Comparison of ENCODE assay signal across 8 cellular contexts in the genomic region with DNA sequence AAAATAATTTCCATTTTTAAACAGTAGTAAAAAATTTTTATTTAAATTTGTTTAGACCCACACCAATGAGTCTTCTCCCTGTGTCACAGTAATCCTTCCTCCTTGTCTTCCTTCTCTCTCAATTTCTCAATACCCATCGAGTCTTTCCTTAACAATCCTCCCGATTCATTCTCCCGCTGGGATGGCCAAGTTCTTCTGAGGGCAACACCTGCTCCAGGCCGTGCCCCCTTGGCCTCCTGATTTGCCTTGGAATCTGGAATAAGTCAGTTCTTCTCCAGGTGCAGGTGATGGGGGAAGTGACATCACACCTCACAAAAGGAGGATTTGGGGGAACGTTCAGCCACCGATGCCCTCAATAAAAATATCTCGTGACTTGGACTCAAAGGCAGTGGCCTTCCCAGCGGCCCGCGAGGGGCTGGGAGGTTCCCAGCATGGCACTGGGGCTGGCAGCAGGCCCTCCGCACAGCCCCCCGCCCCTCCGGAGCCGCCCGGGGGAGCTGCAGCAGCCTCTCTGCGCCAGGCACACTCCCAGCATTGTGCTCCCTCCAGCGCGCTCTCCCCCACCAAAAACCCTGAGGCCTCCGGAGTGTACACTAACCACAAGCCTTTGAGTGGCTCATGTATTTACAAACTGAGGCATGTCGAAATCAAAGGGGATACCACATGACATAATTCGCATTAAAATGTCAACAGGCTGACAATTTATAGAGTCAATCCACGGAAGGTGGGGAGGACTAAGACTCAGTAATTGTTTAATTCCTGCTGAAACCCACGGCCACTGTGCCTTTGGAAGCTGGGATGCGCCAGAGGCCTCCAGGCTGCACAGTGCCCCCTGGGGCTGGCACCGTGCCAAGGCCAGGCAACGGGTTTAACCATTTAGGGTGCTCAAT.
DNase-seq lines count a peak whose midpoint lies in the region; ATAC-seq and TF ChIP-seq lines count a peak whose summit lies in the region.

No MANE protein-coding gene starts in this region.

- no peak for TF ChIP-seq CTCF in mammary epithelial cell (conservative IDR thresholded peaks at IDR 0.05 in 1 of 2, IDR thresholded peaks at IDR 0.05 in 1 of 2; ENCODE audit: extremely low read depth in 1 of 2, insufficient read depth in 1 of 2, low read depth in 1 of 2, low read length in 2 of 2)
- TF ChIP-seq CTCF in gastrocnemius medialis (IDR thresholded peaks at IDR 0.05 in 4 of 5, conservative IDR thresholded peaks at IDR 0.05 in 1 of 5) = no peak

- no peak overlapping the region for H2AFZ ChIP-seq in mammary epithelial cell (ENCODE audit: low read depth, low read length)

- no TSS peak for BruUV-seq in mammary epithelial cell (replicated peaks; lab: Mats Ljungman, UMichigan)

- TF ChIP-seq POLR2A in gastrocnemius medialis (IDR thresholded peaks at IDR 0.05) = peak in 1 of 2 donors; percentile 13

- H3K4me3 ChIP-seq in mammary epithelial cell (replicated peaks in 1 of 3; ENCODE audit: insufficient read depth in 1 of 3, low read depth in 2 of 3, low read length in 3 of 3) = no peak overlapping the region
- H3K4me3 ChIP-seq in gastrocnemius medialis = peak overlapping the region in 1 of 4 donors; percentile 5

- peak; percentile 47 to 61 for ATAC-seq in gastrocnemius medialis

- dilution Hi-C loops in mammary epithelial cell (cut with HindIII; ENCODE audit: low sequenced_read_pairs) = no loop called here

- H3K27me3 ChIP-seq in mammary epithelial cell (ENCODE audit: insufficient read depth, low read length) (no peaks in the 10 kb centered on the region), gastrocnemius medialis (no peaks in the 10 kb centered on the region)

- no peaks in the 10 kb centered on the region for H3K36me3 ChIP-seq in mammary epithelial cell (ENCODE audit: insufficient read depth, low read length)
- H3K36me3 ChIP-seq in gastrocnemius medialis = no peaks in the 10 kb centered on the region

- peak overlapping the region; percentile 62 for H3K4me2 ChIP-seq in mammary epithelial cell (ENCODE audit: insufficient read depth, low read depth, low read length)

- no peak overlapping the region for H3K9ac ChIP-seq in mammary epithelial cell (ENCODE audit: insufficient read depth, low read length)

- WGBS in mammary epithelial cell (ENCODE audit: low coverage, missing lambda C conversion rate) = 29% methylated on average over 11 of the region's 26 CpGs

- peaks cover 12% of the 10 kb centered on the region for H4K20me1 ChIP-seq in mammary epithelial cell (ENCODE audit: insufficient read depth, low read length)

- H3K79me2 ChIP-seq in mammary epithelial cell (ENCODE audit: insufficient read depth, low read length) = peaks cover 11% of the 10 kb centered on the region

- H3K9me3 ChIP-seq in mammary epithelial cell (replicated peaks; ENCODE audit: insufficient read depth, low read length) (no peaks in the 10 kb centered on the region), gastrocnemius medialis (no peaks in the 10 kb centered on the region)

- in situ Hi-C loops in mammary epithelial cell (cut with MboI; ENCODE audit: low sequenced_read_pairs in 2 of 2) (no loop called here), gastrocnemius medialis (cut with MboI; ENCODE audit: low sequenced_read_pairs in 4 of 4) (no loop called here)

- H3K27ac ChIP-seq in mammary epithelial cell (ENCODE audit: insufficient read depth, low read depth, low read length) = no peak overlapping the region
- peak overlapping the region in 2 of 4 donors; percentile 4 to 33 for H3K27ac ChIP-seq in gastrocnemius medialis

- H3K4me1 ChIP-seq in mammary epithelial cell (ENCODE audit: insufficient read depth, low read length) (peaks cover 15% of the 10 kb centered on the region), gastrocnemius medialis (peaks cover 42 to 51% of the 10 kb centered on the region in 2 donors)

- CTCF ChIA-PET in mammary epithelial cell (lab: Charles Lee; ENCODE audit: low non-redundant PET) = no interaction called here

- intact Hi-C loops in mammary epithelial cell (cut with micrococcal nuclease) (no loop called here), gastrocnemius medialis (cut with DNase I; ENCODE audit: low total_unique reads) (no loop called here)

- peak; percentile 24 for DNase-seq in GOT3 (lab: John Stamatoyannopoulos, UW)
- peak; percentile 88 for DNase-seq in NCI-H226
- peak; percentile 92 for DNase-seq in mammary epithelial cell
- no peak for DNase-seq in gastrocnemius medialis
- no peak for DNase-seq in Ammon's horn (ENCODE audit: low spot score)
- no peak for DNase-seq in activated effector memory CD4-positive, alpha-beta T cell treated with Interleukin-2 at 50 U/mL for 16 hours
- no peak for DNase-seq in activated T-cell treated with anti-CD3 and anti-CD28 coated beads, Interleukin-2, amount 50 U/mL, for 48 hours
- no peak for DNase-seq in D341Med (ENCODE audit: low spot score)

Comparison
In these comparisons a context has a peak if more than half of its experiments do, and no peak if none do; other contexts are left out.
1. DNase-seq: peak in GOT3 (single experiment), NCI-H226 (single experiment) and mammary epithelial cell (single experiment); none in gastrocnemius medialis (0 of 2), Ammon's horn (single experiment), activated effector memory CD4-positive, alpha-beta T cell treated with Interleukin-2 at 50 U/mL for 16 hours (single experiment), activated T-cell treated with anti-CD3 and anti-CD28 coated beads, Interleukin-2, amount 50 U/mL, for 48 hours (0 of 2) and D341Med (single experiment).